ENCODE assay signal across 22 cellular contexts in genomic region chr2:48238381-48238780, GRCh38.
"Had no signal": no experiment of that assay in that cellular context is flagged by ENCODE, and none has a peak within 500 bp of the region (broad histone marks: within the 10 kb centered on the region; RNA-seq: fewer than 3 reads in every experiment).

No MANE protein-coding gene starts in this region.

- H3K4me1 ChIP-seq: SJCRH30 had no signal

- H3K4me3 ChIP-seq: K562, SJCRH30 had no signal

- ATAC-seq: HepG2, K562, SK-N-SH treated with all-trans-retinoic acid at 6 μM for 48 hours had no signal

- H3K9me3 ChIP-seq: SJCRH30 had no signal

- FAIRE-seq: HepG2, K562, RCC 7860 had no signal

- H3K9ac ChIP-seq: KMS-11 had no signal

- H3K4me2 ChIP-seq: KMS-11 had no signal

- DNase-seq: Kasumi-1, MM.1S, NCI-H1092 treated with DMSO at 0.1 percent for 48 hours, NCI-H1436, NCI-H187, NCI-H2029, NCI-H2081 treated with DMSO at 0.1 percent for 48 hours, NCI-H2171, NCI-H226, NCI-H446, NCI-H510A, NCI-H524 treated with DMSO at 0.1 percent for 48 hours, NCI-H69, NCI-H774, RPMI8226, SHP77 treated with DMSO at 0.1 percent for 48 hours, SJCRH30 had no signal

- H3K27me3 ChIP-seq: SJCRH30 had no signal

- H3K27ac ChIP-seq: KMS-11, SJCRH30 had no signal

- H3K36me3 ChIP-seq: SJCRH30 had no signal
